ENCODE assay signal across 10 cellular contexts in genomic region chr14:103696027-103696402, GRCh38. TPM values are rescaled to one million over a fixed set of nuclear protein-coding genes. Genes with fewer than 3 reads are reported as not detected.
DNase-seq lines count a peak whose midpoint lies in the region; ATAC-seq and TF ChIP-seq lines count a peak whose summit lies in the region.
"Had no signal": no experiment of that assay in that cellular context is flagged by ENCODE, and none has a peak within 500 bp of the region (broad histone marks: within the 10 kb centered on the region; RNA-seq: fewer than 3 reads in every experiment).

No MANE protein-coding gene starts in this region.

- ATAC-seq in HG02588 (IDR thresholded peaks at IDR 0.05; ENCODE audit: unreplicated experiment) (no peak), HG02981 (IDR thresholded peaks at IDR 0.05; ENCODE audit: unreplicated experiment) (no peak), HG02678 (IDR thresholded peaks at IDR 0.05; ENCODE audit: unreplicated experiment) (no peak)

- no TSS peak for BruUV-seq in A673 (replicated peaks; lab: Mats Ljungman, UMichigan)

- no peak overlapping the region for H2AFZ ChIP-seq in GM23248
- no peak overlapping the region for H2AFZ ChIP-seq in osteoblast (ENCODE audit: low read length)

- DNase-seq in A673 (ENCODE audit: low spot score) (no peak), GM23248 (no peak), osteoblast (ENCODE audit: insufficient read length, low spot score, missing footprints) (peak; percentile 85)
- DNase-seq in activated CD4-positive, alpha-beta memory T cell treated with anti-CD3 and anti-CD28 coated beads, Interleukin-2, amount 10 ng/mL, durations not matched to agents 7 days and 5 days = no peak
- DNase-seq: MM.1S; stimulated activated CD8-positive, alpha-beta memory T cell treated with anti-CD3 and anti-CD28 coated beads, Interleukin-4, amount 100 ng/mL, for 48 hours had no signal

- intact Hi-C loops in A673 (cut with micrococcal nuclease; ENCODE audit: unreplicated experiment) = no loop called here

- H3K9me3 ChIP-seq in A673 (ENCODE audit: low read depth, low read length, poor library complexity, severe bottlenecking) (no peaks in the 10 kb centered on the region), GM23248 (ENCODE audit: low read depth) (no peaks in the 10 kb centered on the region), osteoblast (ENCODE audit: low read depth, low read length) (no peaks in the 10 kb centered on the region)

- no peaks in the 10 kb centered on the region for H3K9me2 ChIP-seq in GM23248 (ENCODE audit: insufficient read depth)

- H3K4me3 Mint-ChIP-seq in activated CD4-positive, alpha-beta memory T cell treated with anti-CD3 and anti-CD28 coated beads, Interleukin-2, amount 10 ng/mL, durations not matched to agents 7 days and 5 days = no peak overlapping the region

- H3K4me3 ChIP-seq in A673 (ENCODE audit: low read depth, low read length, poor library complexity, severe bottlenecking) (no peak overlapping the region), GM23248 (no peak overlapping the region), osteoblast (ENCODE audit: insufficient read depth, low read length) (no peak overlapping the region)

- peak overlapping the region; percentile 67 for H3K27ac ChIP-seq in A673 (ENCODE audit: low read depth, low read length, poor library complexity, severe bottlenecking)
- H3K27ac ChIP-seq in GM23248 = 0 out of 2 replicates have a peak overlapping the region, but pooled peaks have one; percentile 12
- peak overlapping the region; percentile 94 for H3K27ac ChIP-seq in cingulate gyrus (ENCODE audit: low read depth, low read length)
- H3K27ac ChIP-seq in osteoblast (ENCODE audit: low read depth, low read length) = peak overlapping the region; percentile 15

- H3K27me3 ChIP-seq in A673 (replicated peaks; ENCODE audit: insufficient read depth, low read depth, low read length, poor library complexity) (no peaks in the 10 kb centered on the region), GM23248 (replicated peaks; ENCODE audit: insufficient read depth) (no peaks in the 10 kb centered on the region), osteoblast (ENCODE audit: insufficient read depth, low read length) (no peaks in the 10 kb centered on the region)

- H3K9ac ChIP-seq in GM23248 = peak overlapping the region; percentile 24; the same call in 1 of the 2 replicates

- TF ChIP-seq CTCF in A673 (conservative IDR thresholded peaks at IDR 0.05; ENCODE audit: low read depth, low read length) (no peak), osteoblast (IDR thresholded peaks at IDR 0.05; ENCODE audit: extremely low read depth, low read depth, low read length) (no peak)

- CTCF ChIA-PET in A673 (lab: Charles Lee) = no interaction called here
- CTCF ChIA-PET in activated CD4-positive, alpha-beta memory T cell treated with anti-CD3 and anti-CD28 coated beads, Interleukin-2, amount 10 ng/mL, durations not matched to agents 7 days and 5 days (lab: Charles Lee) = interaction anchor here (0.6 kb wide), 1 partner anchor 18 kb away, joined by 4 read pairs; no protein-coding TSS in a partner anchor

- peaks cover 26% of the 10 kb centered on the region for H3K4me1 ChIP-seq in A673 (ENCODE audit: insufficient read depth, low read length, poor library complexity, severe bottlenecking)
- H3K4me1 ChIP-seq in GM23248 (ENCODE audit: insufficient read depth) = no peaks in the 10 kb centered on the region
- no peaks in the 10 kb centered on the region for H3K4me1 ChIP-seq in osteoblast (ENCODE audit: insufficient read depth, low read length)

- in situ Hi-C loops in GM23248 (cut with MboI) = no loop called here

- peaks cover 12% of the 10 kb centered on the region; the same call in 1 of the 2 replicates for H3F3A ChIP-seq in GM23248 (ENCODE audit: insufficient read depth)

- H3K27ac Mint-ChIP-seq in activated CD4-positive, alpha-beta memory T cell treated with anti-CD3 and anti-CD28 coated beads, Interleukin-2, amount 10 ng/mL, durations not matched to agents 7 days and 5 days = no peak overlapping the region

- H3K27me3 Mint-ChIP-seq in activated CD4-positive, alpha-beta memory T cell treated with anti-CD3 and anti-CD28 coated beads, Interleukin-2, amount 10 ng/mL, durations not matched to agents 7 days and 5 days = no peaks in the 10 kb centered on the region

- POLR2A ChIA-PET in A673 (lab: Charles Lee; ENCODE audit: low non-redundant PET) = no interaction called here
- POLR2A ChIA-PET in activated CD4-positive, alpha-beta memory T cell treated with anti-CD3 and anti-CD28 coated beads, Interleukin-2, amount 10 ng/mL, durations not matched to agents 7 days and 5 days (lab: Charles Lee) = no interaction called here

- H4K20me1 ChIP-seq in GM23248 (ENCODE audit: insufficient read depth) (no peaks in the 10 kb centered on the region), osteoblast (ENCODE audit: insufficient read depth, low read length) (peaks cover 14% of the 10 kb centered on the region)

- H3K36me3 Mint-ChIP-seq in activated CD4-positive, alpha-beta memory T cell treated with anti-CD3 and anti-CD28 coated beads, Interleukin-2, amount 10 ng/mL, durations not matched to agents 7 days and 5 days (ENCODE audit: low read depth) = peaks cover 25% of the 10 kb centered on the region

- H3K4me2 ChIP-seq in GM23248 (ENCODE audit: unreplicated experiment) (no peak overlapping the region), osteoblast (ENCODE audit: insufficient read depth, low read length) (no peak overlapping the region)

- no peaks in the 10 kb centered on the region for H3K9me3 Mint-ChIP-seq in activated CD4-positive, alpha-beta memory T cell treated with anti-CD3 and anti-CD28 coated beads, Interleukin-2, amount 10 ng/mL, durations not matched to agents 7 days and 5 days

- H3K79me2 ChIP-seq in GM23248 (ENCODE audit: insufficient read depth) (peaks cover 86% of the 10 kb centered on the region), osteoblast (ENCODE audit: insufficient read depth, low read length) (peaks cover 83% of the 10 kb centered on the region)

- H3K36me3 ChIP-seq in A673 (ENCODE audit: insufficient read depth, low read length, poor library complexity, severe bottlenecking) = peaks cover 64% of the 10 kb centered on the region
- H3K36me3 ChIP-seq in GM23248 (ENCODE audit: low read depth) = peaks cover 44% of the 10 kb centered on the region
- peaks cover 64% of the 10 kb centered on the region for H3K36me3 ChIP-seq in osteoblast (ENCODE audit: insufficient read depth, low read length)

- H3K4me1 Mint-ChIP-seq in activated CD4-positive, alpha-beta memory T cell treated with anti-CD3 and anti-CD28 coated beads, Interleukin-2, amount 10 ng/mL, durations not matched to agents 7 days and 5 days = peaks cover 6% of the 10 kb centered on the region

- 47 to 48% methylated on average over 10 to 14 of the region's 15 CpGs for WGBS in GM23248 (ENCODE audit: low coverage in 1 of 2, low lambda C conversion rate in 2 of 2, missing lambda C conversion rate in 2 of 2), 2 experiments

RNA-seq across cellular contexts. Expression of gene XRCC3, which starts 19.2 kb away (rescaled TPM):
- total RNA-seq in A673 (2021) (82.1 and 91.8 TPM in 2 replicates), osteoblast (4.3 and 5.0 TPM in 2 replicates)
- total RNA-seq in GM23248 (2014; rRNA removed; shearing (Covaris generic)) = 19.1 and 20.3 TPM in 2 replicates
- polyA plus RNA-seq in GM23248 (2016; fragmentation: Nextera tagmentation; extraction: Ambion mirVana) = 4.0 and 4.9 TPM in 2 replicates
- 10 to 100 TPM; 35.9 to 39.6 TPM for total RNA-seq in activated CD4-positive, alpha-beta memory T cell treated with anti-CD3 and anti-CD28 coated beads, Interleukin-2, amount 10 ng/mL, durations not matched to agents 7 days and 5 days

RNA-seq across cellular contexts. Expression of gene ZFYVE21, which starts 19.6 kb away (rescaled TPM):
- total RNA-seq in A673 (2021) = 35.7 and 38.6 TPM in 2 replicates
- 60.3 and 77.4 TPM in 2 replicates for total RNA-seq in GM23248 (2014; rRNA removed; shearing (Covaris generic))
- polyA plus RNA-seq in GM23248 (2016; fragmentation: Nextera tagmentation; extraction: Ambion mirVana) = 112 and 120 TPM in 2 replicates
- total RNA-seq in osteoblast = 36.9 and 39.8 TPM in 2 replicates
- 10 to 100 TPM; 17.4 to 17.8 TPM for total RNA-seq in activated CD4-positive, alpha-beta memory T cell treated with anti-CD3 and anti-CD28 coated beads, Interleukin-2, amount 10 ng/mL, durations not matched to agents 7 days and 5 days

Comparison
In these comparisons a context has a peak if more than half of its experiments do, and no peak if none do; other contexts are left out.
1. H3K27ac ChIP-seq: peak in every context shown above with its lines; median percentile 94 in cingulate gyrus; 67 in A673; 15 in osteoblast; 12 in GM23248.